In the genomic region with DNA sequence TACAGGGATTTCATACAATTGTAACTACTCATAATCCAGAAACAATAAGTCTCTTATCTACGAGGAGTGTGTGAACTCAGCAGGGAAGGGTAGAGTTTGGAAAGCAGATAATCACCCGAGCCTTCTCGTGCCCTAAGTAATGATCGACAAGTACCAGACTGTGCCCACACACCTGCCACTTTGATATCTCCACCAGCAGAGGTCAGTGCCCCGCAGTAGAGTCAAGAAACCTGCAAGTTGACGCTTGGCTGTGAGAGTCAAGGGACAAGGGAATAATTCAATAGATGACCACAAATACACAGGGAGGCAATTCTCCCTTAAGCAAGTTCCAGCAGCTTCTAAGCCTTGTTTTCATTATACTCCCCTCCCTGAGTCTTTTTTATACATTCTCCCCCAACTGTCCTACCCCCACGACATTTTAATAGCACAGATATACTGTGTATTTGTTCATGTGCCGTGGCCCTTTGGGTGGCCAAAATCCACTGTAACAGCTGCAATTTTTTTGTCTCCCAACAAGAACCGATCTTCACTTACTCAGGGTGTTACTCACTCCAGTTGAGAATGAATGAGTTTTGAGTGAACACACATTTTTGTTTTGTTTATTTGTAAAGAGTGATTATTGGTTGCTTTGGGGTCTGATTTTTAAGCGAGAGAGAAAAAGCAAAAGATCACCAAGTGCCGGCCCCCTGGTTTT, we compare ENCODE assay signal across 1 cellular context.
TF ChIP-seq lines count a peak whose summit lies in the region.

No MANE protein-coding gene starts in this region.

TF ChIP-seq in GM23338, 12 proteins besides CTCF, POLR2A, EP300 and RAD21 (continued from another document):
- TF ChIP-seq, protein P1, sequence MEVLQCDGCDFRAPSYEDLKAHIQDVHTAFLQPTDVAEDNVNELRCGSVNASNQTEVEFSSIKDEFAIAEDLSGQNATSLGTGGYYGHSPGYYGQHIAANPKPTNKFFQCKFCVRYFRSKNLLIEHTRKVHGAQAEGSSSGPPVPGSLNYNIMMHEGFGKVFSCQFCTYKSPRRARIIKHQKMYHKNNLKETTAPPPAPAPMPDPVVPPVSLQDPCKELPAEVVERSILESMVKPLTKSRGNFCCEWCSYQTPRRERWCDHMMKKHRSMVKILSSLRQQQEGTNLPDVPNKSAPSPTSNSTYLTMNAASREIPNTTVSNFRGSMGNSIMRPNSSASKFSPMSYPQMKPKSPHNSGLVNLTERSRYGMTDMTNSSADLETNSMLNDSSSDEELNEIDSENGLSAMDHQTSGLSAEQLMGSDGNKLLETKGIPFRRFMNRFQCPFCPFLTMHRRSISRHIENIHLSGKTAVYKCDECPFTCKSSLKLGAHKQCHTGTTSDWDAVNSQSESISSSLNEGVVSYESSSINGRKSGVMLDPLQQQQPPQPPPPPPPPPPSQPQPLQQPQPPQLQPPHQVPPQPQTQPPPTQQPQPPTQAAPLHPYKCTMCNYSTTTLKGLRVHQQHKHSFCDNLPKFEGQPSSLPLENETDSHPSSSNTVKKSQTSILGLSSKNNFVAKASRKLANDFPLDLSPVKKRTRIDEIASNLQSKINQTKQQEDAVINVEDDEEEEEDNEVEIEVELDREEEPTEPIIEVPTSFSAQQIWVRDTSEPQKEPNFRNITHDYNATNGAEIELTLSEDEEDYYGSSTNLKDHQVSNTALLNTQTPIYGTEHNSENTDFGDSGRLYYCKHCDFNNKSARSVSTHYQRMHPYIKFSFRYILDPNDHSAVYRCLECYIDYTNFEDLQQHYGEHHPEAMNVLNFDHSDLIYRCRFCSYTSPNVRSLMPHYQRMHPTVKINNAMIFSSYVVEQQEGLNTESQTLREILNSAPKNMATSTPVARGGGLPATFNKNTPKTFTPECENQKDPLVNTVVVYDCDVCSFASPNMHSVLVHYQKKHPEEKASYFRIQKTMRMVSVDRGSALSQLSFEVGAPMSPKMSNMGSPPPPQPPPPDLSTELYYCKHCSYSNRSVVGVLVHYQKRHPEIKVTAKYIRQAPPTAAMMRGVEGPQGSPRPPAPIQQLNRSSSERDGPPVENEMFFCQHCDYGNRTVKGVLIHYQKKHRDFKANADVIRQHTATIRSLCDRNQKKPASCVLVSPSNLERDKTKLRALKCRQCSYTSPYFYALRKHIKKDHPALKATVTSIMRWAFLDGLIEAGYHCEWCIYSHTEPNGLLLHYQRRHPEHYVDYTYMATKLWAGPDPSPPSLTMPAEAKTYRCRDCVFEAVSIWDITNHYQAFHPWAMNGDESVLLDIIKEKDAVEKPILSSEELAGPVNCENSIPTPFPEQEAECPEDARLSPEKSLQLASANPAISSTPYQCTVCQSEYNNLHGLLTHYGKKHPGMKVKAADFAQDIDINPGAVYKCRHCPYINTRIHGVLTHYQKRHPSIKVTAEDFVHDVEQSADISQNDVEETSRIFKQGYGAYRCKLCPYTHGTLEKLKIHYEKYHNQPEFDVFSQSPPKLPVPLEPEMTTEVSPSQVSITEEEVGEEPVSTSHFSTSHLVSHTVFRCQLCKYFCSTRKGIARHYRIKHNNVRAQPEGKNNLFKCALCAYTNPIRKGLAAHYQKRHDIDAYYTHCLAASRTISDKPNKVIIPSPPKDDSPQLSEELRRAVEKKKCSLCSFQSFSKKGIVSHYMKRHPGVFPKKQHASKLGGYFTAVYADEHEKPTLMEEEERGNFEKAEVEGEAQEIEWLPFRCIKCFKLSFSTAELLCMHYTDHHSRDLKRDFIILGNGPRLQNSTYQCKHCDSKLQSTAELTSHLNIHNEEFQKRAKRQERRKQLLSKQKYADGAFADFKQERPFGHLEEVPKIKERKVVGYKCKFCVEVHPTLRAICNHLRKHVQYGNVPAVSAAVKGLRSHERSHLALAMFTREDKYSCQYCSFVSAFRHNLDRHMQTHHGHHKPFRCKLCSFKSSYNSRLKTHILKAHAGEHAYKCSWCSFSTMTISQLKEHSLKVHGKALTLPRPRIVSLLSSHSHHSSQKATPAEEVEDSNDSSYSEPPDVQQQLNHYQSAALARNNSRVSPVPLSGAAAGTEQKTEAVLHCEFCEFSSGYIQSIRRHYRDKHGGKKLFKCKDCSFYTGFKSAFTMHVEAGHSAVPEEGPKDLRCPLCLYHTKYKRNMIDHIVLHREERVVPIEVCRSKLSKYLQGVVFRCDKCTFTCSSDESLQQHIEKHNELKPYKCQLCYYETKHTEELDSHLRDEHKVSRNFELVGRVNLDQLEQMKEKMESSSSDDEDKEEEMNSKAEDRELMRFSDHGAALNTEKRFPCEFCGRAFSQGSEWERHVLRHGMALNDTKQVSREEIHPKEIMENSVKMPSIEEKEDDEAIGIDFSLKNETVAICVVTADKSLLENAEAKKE (CRISPR knock-in tag; IDR thresholded peaks at IDR 0.05): no peak
